8 cellular contexts compared by ENCODE assay signal in genomic region chr10:29517352-29517923, GRCh38.
A peak's percentile ranks its signal among the peaks of the same experiment; 100 is the strongest.
DNase-seq lines count a peak whose midpoint lies in the region; ATAC-seq and TF ChIP-seq lines count a peak whose summit lies in the region.

No MANE protein-coding gene starts in this region.

- H2AFZ ChIP-seq in PC-9, result no peak overlapping the region

- H3F3A ChIP-seq in PC-9 (ENCODE audit: insufficient read depth, low read depth), result no peaks in the 10 kb centered on the region

- peak; percentile 22 for DNase-seq in activated CD4-positive, alpha-beta T cell treated with anti-CD3 and anti-CD28 coated beads for 48 hours
- no peak for DNase-seq in activated CD4-positive, alpha-beta T cell treated with anti-CD3 and anti-CD28 coated beads for 4 hours
- peak in 1 of 2 experiments; percentile 9 for DNase-seq in PC-9
- DNase-seq in fibroblast of pulmonary artery (ENCODE audit: low read depth), result peak; percentile 53
- DNase-seq in prostate gland (ENCODE audit: low spot score), result no peak
- DNase-seq in stimulated activated CD4-positive, alpha-beta T cell treated with anti-CD3 and anti-CD28 coated beads, Interleukin-2, amount 100 ng/mL, for 24 hours, result no peak

- no peaks in the 10 kb centered on the region for H3K9me2 ChIP-seq in PC-9 (ENCODE audit: insufficient read depth)

- no peak for ATAC-seq in HG03342 (IDR thresholded peaks at IDR 0.05; ENCODE audit: unreplicated experiment)
- ATAC-seq in HG02973 (IDR thresholded peaks at IDR 0.05; ENCODE audit: unreplicated experiment), result no peak

- BruUV-seq in PC-9 (replicated peaks; lab: Mats Ljungman, UMichigan), result no TSS peak

- no peaks in the 10 kb centered on the region for H3K79me2 ChIP-seq in PC-9 (ENCODE audit: low read depth)

- no peaks in the 10 kb centered on the region for H3K9me3 ChIP-seq in PC-9 (ENCODE audit: insufficient read depth, low read depth)
- H3K9me3 ChIP-seq in prostate gland, result no peaks in the 10 kb centered on the region

- POLR2A ChIA-PET in PC-9 (lab: Charles Lee; ENCODE audit: unreplicated experiment), result no interaction called here

- intact Hi-C loops in PC-9 (cut with micrococcal nuclease; ENCODE audit: unreplicated experiment) (no loop called here), prostate gland (cut with DNase I) (loop anchor here (10.0 kb wide), 1 partner anchor 217 kb away; no protein-coding TSS in a partner anchor)

- CTCF ChIA-PET in PC-9 (lab: Charles Lee), result no interaction called here

- H3K4me2 ChIP-seq in PC-9, result no peak overlapping the region

- H4K20me1 ChIP-seq in PC-9 (ENCODE audit: insufficient read depth), result no peaks in the 10 kb centered on the region

- H3K27me3 ChIP-seq in PC-9 (ENCODE audit: insufficient read depth, low read depth) (no peaks in the 10 kb centered on the region), prostate gland (replicated peaks; ENCODE audit: insufficient read depth) (no peaks in the 10 kb centered on the region)

- H3K36me3 ChIP-seq in PC-9 (ENCODE audit: low read depth) (0 out of 2 replicates have a peak, but pooled peaks cover 9% of the 10 kb centered on the region), prostate gland (no peaks in the 10 kb centered on the region)

- no peaks in the 10 kb centered on the region for H3K4me1 ChIP-seq in PC-9 (replicated peaks; ENCODE audit: insufficient read depth)
- peaks cover 3% of the 10 kb centered on the region for H3K4me1 ChIP-seq in prostate gland (replicated peaks)

- no peak overlapping the region for H3K4me3 ChIP-seq in PC-9
- no peak overlapping the region for H3K4me3 ChIP-seq in fibroblast of pulmonary artery (replicated peaks; ENCODE audit: low read depth, low read length)
- no peak overlapping the region for H3K4me3 ChIP-seq in prostate gland

- WGBS in prostate gland, result 74% methylated on average over 8 of the region's 8 CpGs

- TF ChIP-seq CTCF in PC-9 (conservative IDR thresholded peaks at IDR 0.05) (peak; percentile 64), fibroblast of pulmonary artery (IDR thresholded peaks at IDR 0.05; ENCODE audit: low read length, missing control alignments) (peak; percentile 69), prostate gland (IDR thresholded peaks at IDR 0.05) (peak; percentile 16 to 25 (median 21))

- H3K27ac ChIP-seq in PC-9 (no peak overlapping the region), prostate gland (no peak overlapping the region)

- no peak for TF ChIP-seq POLR2A in prostate gland (IDR thresholded peaks at IDR 0.05)

Comparison
In these comparisons a context has a peak if more than half of its experiments do, and no peak if none do; other contexts are left out.
1. DNase-seq: peak in activated CD4-positive, alpha-beta T cell treated with anti-CD3 and anti-CD28 coated beads for 48 hours (single experiment) and fibroblast of pulmonary artery (single experiment); none in activated CD4-positive, alpha-beta T cell treated with anti-CD3 and anti-CD28 coated beads for 4 hours (0 of 2), prostate gland (single experiment) and stimulated activated CD4-positive, alpha-beta T cell treated with anti-CD3 and anti-CD28 coated beads, Interleukin-2, amount 100 ng/mL, for 24 hours (0 of 2).
2. Peak in every context shown above with its lines, with median percentiles within 50 percentile points of each other: CTCF ChIP-seq.